ENCODE assay signal across 16 cellular contexts in genomic region chr3:69767571-69767970, GRCh38. TPM values are rescaled to one million over a fixed set of nuclear protein-coding genes. Genes with fewer than 3 reads are reported as not detected.
DNase-seq lines count a peak whose midpoint lies in the region; ATAC-seq and TF ChIP-seq lines count a peak whose summit lies in the region.
"Had no signal": no experiment of that assay in that cellular context is flagged by ENCODE, and none has a peak within 500 bp of the region (broad histone marks: within the 10 kb centered on the region; RNA-seq: fewer than 3 reads in every experiment).

No MANE protein-coding gene starts in this region.

- intact Hi-C loops in sciatic nerve (cut with DNase I): no loop called here

- POLR2A ChIA-PET in HEK293T (lab: Yijun Ruan, JAX): no interaction called here

- H3K27ac ChIP-seq in RWPE2 (ENCODE audit: poor library complexity, severe bottlenecking) (peak overlapping the region; percentile 91), brain microvascular endothelial cell (no peak overlapping the region)
- H3K27ac ChIP-seq: SJSA1 had no signal

- ATAC-seq in RWPE2 (ENCODE audit: low read depth) (no peak), left lobe of liver (peak; percentile 92), sciatic nerve (peak; percentile 76), GM21528 (IDR thresholded peaks at IDR 0.05; ENCODE audit: low FRiP score, unreplicated experiment) (no peak)
- ATAC-seq: natural killer cell treated with Interleukin-12 subunit alpha and Interleukin-12 subunit beta and Interleukin-15 and Interleukin-18, amount 100 ng/mL, for 72 hours had no signal

- DNase-seq in RWPE2 (ENCODE audit: low spot score) (no peak), glomerular visceral epithelial cell (ENCODE audit: extremely low spot score) (peak; percentile 52), left lobe of liver (ENCODE audit: low spot score) (peak; percentile 67), sciatic nerve (ENCODE audit: low spot score) (peak; percentile 77), brain microvascular endothelial cell (no peak), dedifferentiated amniotic fluid mesenchymal stem cell (ENCODE audit: extremely low spot score) (no peak), HEK293T (ENCODE audit: extremely low spot score) (no peak)
- DNase-seq: activated CD4-positive, CD25-positive, alpha-beta regulatory T cell; activated CD8-positive, alpha-beta memory T cell treated with anti-CD3 and anti-CD28 coated beads for 24 hours; NCI-H187 treated with DMSO at 0.1 percent for 48 hours; NCI-H510A; stimulated activated CD4-positive, alpha-beta T cell treated with anti-CD3 and anti-CD28 coated beads, Interleukin-2, amount 100 ng/mL, for 24 hours had no signal

- TF ChIP-seq CTCF in RWPE2 (IDR thresholded peaks at IDR 0.05; ENCODE audit: poor library complexity, severe bottlenecking) (no peak), brain microvascular endothelial cell (IDR thresholded peaks at IDR 0.05; ENCODE audit: low read depth, low read length, missing control alignments) (no peak)

- no peak overlapping the region for H3K4me3 ChIP-seq in RWPE2 (ENCODE audit: severe bottlenecking)
- H3K4me3 ChIP-seq in brain microvascular endothelial cell (ENCODE audit: low read depth, low read length): no peak overlapping the region
- H3K4me3 ChIP-seq: lung, SJSA1 had no signal

- in situ Hi-C loops in brain microvascular endothelial cell (cut with HindIII; ENCODE audit: low pct_ligation_motif_present, low sequenced_read_pairs): no loop called here

- peaks cover 61% of the 10 kb centered on the region for H3K4me1 ChIP-seq in RWPE2 (ENCODE audit: insufficient read depth, poor library complexity, severe bottlenecking)

- no peaks in the 10 kb centered on the region for H3K27me3 ChIP-seq in RWPE2 (ENCODE audit: insufficient read depth, poor library complexity, severe bottlenecking)
- no peaks in the 10 kb centered on the region for H3K27me3 ChIP-seq in brain microvascular endothelial cell (replicated peaks)
- H3K27me3 ChIP-seq: SJSA1 had no signal

- no peaks in the 10 kb centered on the region for H3K36me3 ChIP-seq in RWPE2 (ENCODE audit: low read depth)
- no peaks in the 10 kb centered on the region for H3K36me3 ChIP-seq in brain microvascular endothelial cell (replicated peaks)
- H3K36me3 ChIP-seq: SJSA1 had no signal

- no peaks in the 10 kb centered on the region for H3K9me3 ChIP-seq in RWPE2 (ENCODE audit: severe bottlenecking)
- H3K9me3 ChIP-seq: SJSA1 had no signal

- CTCF ChIA-PET in HEK293T (lab: Yijun Ruan, JAX): no interaction called here

TF ChIP-seq in HEK293T, 16 proteins besides CTCF, POLR2A, EP300 and RAD21:
- TF ChIP-seq L3MBTL2 (conservative IDR thresholded peaks at IDR 0.05): no peak
- TF ChIP-seq CTBP1 (IDR thresholded peaks at IDR 0.05; ENCODE audit: borderline replicate concordance): no peak
- TF ChIP-seq ZNF384 (IDR thresholded peaks at IDR 0.05): no peak
- no peak for TF ChIP-seq FOXM1 (IDR thresholded peaks at IDR 0.05; ENCODE audit: borderline replicate concordance)
- TF ChIP-seq, protein P1, sequence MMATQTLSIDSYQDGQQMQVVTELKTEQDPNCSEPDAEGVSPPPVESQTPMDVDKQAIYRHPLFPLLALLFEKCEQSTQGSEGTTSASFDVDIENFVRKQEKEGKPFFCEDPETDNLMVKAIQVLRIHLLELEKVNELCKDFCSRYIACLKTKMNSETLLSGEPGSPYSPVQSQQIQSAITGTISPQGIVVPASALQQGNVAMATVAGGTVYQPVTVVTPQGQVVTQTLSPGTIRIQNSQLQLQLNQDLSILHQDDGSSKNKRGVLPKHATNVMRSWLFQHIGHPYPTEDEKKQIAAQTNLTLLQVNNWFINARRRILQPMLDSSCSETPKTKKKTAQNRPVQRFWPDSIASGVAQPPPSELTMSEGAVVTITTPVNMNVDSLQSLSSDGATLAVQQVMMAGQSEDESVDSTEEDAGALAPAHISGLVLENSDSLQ (IDR thresholded peaks at IDR 0.05): no peak
- no peak for TF ChIP-seq FOXK2 (IDR thresholded peaks at IDR 0.05)
- no peak for TF ChIP-seq LEF1 (IDR thresholded peaks at IDR 0.05; ENCODE audit: borderline replicate concordance)
- no peak for TF ChIP-seq FOXA1 (IDR thresholded peaks at IDR 0.05)
- TF ChIP-seq BHLHE40 (IDR thresholded peaks at IDR 0.05; ENCODE audit: borderline replicate concordance): no peak
- no peak for TF ChIP-seq NFRKB (IDR thresholded peaks at IDR 0.05)
- TF ChIP-seq HDGF (IDR thresholded peaks at IDR 0.05; ENCODE audit: borderline replicate concordance): no peak
- TF ChIP-seq ARNT (IDR thresholded peaks at IDR 0.05): no peak
- TF ChIP-seq TARDBP (IDR thresholded peaks at IDR 0.05): no peak

RNA-seq across cellular contexts. Expression of gene MITF, which starts 28.3 kb away (rescaled TPM):
- total RNA-seq in left lobe of liver: 4.3 TPM
- total RNA-seq in sciatic nerve: 26.5 TPM

Comparison
In these comparisons a context has a peak if more than half of its experiments do, and no peak if none do; other contexts are left out.
1. ATAC-seq: peak in left lobe of liver (single experiment) and sciatic nerve (single experiment); none in RWPE2 (single experiment) and GM21528 (single experiment).
2. DNase-seq: peak in glomerular visceral epithelial cell (single experiment), left lobe of liver (single experiment) and sciatic nerve (single experiment); none in RWPE2 (single experiment), brain microvascular endothelial cell (single experiment), dedifferentiated amniotic fluid mesenchymal stem cell (single experiment) and HEK293T (single experiment).